1 cellular context compared by ENCODE assay signal in the genomic region with DNA sequence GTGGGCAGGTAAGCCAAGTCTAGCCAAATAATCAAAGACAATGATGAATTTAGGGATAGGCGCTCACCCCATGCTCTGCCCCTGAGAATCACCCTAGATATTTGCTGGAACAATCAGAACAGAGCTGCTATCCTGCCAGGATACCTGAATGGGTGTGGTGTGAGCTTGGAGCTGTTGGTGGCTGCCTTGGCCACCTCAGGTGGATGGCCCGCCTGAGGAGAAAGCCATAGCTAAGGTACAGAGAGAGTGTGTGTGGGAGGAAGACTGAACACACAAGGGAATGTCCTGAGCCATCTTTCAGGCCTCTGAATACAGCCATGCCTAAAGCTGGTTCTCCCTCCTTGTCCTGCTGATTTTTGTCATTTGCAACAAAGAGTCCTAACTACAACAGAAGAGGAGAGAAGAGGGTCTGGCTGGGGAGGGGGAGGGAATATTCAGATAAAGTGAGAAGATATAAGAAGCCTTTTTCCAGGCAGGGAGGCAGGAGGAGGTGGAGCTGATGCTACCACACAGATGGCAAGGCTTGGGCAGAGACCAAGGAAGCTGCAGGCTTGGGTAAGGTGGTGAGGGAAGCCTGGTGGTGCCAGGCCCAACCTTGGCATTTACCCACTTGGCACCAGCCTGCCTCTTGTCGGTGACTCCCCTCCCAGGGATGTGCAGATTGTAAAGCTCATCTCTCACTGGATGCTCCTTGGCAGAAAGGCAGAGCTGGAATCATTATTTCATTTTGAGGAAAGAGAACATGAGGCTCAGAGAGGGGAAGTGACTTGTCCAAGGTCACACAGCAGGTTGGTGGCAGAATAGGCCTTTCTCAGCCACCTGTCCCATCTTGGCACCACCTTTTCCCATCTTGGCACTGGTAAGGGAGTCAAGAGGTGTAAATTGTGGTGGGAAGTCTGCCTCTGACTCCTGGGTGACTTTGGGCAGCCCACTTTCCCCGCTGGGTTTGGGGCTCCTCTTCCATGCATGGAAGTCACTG.
TF ChIP-seq lines count a peak whose summit lies in the region.

No MANE protein-coding gene starts in this region.

TF ChIP-seq in WTC11, 78 proteins besides CTCF, POLR2A, EP300 and RAD21 (continued from another document):
- TF ChIP-seq, protein P1, sequence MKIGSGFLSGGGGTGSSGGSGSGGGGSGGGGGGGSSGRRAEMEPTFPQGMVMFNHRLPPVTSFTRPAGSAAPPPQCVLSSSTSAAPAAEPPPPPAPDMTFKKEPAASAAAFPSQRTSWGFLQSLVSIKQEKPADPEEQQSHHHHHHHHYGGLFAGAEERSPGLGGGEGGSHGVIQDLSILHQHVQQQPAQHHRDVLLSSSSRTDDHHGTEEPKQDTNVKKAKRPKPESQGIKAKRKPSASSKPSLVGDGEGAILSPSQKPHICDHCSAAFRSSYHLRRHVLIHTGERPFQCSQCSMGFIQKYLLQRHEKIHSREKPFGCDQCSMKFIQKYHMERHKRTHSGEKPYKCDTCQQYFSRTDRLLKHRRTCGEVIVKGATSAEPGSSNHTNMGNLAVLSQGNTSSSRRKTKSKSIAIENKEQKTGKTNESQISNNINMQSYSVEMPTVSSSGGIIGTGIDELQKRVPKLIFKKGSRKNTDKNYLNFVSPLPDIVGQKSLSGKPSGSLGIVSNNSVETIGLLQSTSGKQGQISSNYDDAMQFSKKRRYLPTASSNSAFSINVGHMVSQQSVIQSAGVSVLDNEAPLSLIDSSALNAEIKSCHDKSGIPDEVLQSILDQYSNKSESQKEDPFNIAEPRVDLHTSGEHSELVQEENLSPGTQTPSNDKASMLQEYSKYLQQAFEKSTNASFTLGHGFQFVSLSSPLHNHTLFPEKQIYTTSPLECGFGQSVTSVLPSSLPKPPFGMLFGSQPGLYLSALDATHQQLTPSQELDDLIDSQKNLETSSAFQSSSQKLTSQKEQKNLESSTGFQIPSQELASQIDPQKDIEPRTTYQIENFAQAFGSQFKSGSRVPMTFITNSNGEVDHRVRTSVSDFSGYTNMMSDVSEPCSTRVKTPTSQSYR (CRISPR knock-in tag; IDR thresholded peaks at IDR 0.05), result no peak
- no peak for TF ChIP-seq NFYB (CRISPR knock-in tag; conservative IDR thresholded peaks at IDR 0.05; ENCODE audit: low read depth)
- TF ChIP-seq, protein P2, sequence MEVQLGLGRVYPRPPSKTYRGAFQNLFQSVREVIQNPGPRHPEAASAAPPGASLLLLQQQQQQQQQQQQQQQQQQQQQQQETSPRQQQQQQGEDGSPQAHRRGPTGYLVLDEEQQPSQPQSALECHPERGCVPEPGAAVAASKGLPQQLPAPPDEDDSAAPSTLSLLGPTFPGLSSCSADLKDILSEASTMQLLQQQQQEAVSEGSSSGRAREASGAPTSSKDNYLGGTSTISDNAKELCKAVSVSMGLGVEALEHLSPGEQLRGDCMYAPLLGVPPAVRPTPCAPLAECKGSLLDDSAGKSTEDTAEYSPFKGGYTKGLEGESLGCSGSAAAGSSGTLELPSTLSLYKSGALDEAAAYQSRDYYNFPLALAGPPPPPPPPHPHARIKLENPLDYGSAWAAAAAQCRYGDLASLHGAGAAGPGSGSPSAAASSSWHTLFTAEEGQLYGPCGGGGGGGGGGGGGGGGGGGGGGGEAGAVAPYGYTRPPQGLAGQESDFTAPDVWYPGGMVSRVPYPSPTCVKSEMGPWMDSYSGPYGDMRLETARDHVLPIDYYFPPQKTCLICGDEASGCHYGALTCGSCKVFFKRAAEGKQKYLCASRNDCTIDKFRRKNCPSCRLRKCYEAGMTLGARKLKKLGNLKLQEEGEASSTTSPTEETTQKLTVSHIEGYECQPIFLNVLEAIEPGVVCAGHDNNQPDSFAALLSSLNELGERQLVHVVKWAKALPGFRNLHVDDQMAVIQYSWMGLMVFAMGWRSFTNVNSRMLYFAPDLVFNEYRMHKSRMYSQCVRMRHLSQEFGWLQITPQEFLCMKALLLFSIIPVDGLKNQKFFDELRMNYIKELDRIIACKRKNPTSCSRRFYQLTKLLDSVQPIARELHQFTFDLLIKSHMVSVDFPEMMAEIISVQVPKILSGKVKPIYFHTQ (CRISPR knock-in tag; IDR thresholded peaks at IDR 0.05), result no peak
TF ChIP-seq in WTC11: peak in this region for 0.
